In the genomic region with DNA sequence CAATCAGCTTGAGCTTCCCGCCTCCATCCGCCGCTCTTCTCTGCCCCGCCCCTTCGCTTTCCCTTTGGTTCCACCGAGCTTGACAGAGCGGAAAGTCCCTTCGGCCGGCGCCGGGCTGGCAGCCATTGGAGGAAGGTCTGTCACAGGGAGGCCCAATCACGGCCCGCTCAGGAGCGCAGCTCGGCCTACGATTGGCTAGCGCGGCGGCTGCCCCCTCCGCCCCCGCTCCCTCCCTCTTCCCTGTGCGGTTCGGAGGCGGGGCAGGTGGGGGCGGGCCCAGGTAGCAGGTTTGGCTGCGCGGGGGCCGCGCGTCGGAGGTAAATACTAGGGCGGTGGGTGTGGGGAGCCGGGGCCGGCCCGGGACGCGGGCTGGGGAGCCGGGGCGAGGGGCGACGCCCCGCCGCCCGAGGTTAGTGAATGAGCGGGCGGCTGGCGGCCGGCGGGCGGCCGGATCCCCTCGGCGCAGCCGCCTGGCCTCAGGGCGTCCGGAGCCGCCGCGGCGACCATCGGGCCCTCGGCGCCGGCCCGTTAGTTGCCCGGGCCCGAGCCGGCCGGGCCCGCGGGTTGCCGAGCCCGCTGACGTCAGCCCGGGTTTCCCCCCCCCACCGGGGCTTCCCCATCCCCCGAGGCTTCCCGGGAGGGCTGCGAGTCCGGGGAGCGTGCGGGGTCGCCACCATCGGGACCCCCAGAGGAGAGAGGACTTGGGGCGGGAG, we compare ENCODE assay signal across 1 cellular context.
TF ChIP-seq lines count a peak whose summit lies in the region.

A gene (plus strand): TSS at position 279 of the 713 bp plus-strand sequence. CDS start 7,613 bp downstream, outside the sequence.

TF ChIP-seq in K562, 482 proteins besides CTCF, POLR2A, EP300 and RAD21 (continued from another document and continues in another):
- TF ChIP-seq, protein P1, sequence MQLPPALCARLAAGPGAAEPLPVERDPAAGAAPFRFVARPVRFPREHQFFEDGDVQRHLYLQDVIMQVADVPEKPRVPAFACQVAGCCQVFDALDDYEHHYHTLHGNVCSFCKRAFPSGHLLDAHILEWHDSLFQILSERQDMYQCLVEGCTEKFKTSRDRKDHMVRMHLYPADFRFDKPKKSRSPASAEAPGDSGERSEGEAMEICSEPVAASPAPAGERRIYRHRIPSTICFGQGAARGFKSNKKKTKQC (CRISPR knock-in tag; IDR thresholded peaks at IDR 0.05) = no peak
- TF ChIP-seq, protein P2, sequence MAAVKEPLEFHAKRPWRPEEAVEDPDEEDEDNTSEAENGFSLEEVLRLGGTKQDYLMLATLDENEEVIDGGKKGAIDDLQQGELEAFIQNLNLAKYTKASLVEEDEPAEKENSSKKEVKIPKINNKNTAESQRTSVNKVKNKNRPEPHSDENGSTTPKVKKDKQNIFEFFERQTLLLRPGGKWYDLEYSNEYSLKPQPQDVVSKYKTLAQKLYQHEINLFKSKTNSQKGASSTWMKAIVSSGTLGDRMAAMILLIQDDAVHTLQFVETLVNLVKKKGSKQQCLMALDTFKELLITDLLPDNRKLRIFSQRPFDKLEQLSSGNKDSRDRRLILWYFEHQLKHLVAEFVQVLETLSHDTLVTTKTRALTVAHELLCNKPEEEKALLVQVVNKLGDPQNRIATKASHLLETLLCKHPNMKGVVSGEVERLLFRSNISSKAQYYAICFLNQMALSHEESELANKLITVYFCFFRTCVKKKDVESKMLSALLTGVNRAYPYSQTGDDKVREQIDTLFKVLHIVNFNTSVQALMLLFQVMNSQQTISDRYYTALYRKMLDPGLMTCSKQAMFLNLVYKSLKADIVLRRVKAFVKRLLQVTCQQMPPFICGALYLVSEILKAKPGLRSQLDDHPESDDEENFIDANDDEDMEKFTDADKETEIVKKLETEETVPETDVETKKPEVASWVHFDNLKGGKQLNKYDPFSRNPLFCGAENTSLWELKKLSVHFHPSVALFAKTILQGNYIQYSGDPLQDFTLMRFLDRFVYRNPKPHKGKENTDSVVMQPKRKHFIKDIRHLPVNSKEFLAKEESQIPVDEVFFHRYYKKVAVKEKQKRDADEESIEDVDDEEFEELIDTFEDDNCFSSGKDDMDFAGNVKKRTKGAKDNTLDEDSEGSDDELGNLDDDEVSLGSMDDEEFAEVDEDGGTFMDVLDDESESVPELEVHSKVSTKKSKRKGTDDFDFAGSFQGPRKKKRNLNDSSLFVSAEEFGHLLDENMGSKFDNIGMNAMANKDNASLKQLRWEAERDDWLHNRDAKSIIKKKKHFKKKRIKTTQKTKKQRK (IDR thresholded peaks at IDR 0.05; ENCODE audit: borderline replicate concordance, low read depth, low read length) = no peak; the same call in 1 of the 2 replicates
- TF ChIP-seq MCM2 (IDR thresholded peaks at IDR 0.05; ENCODE audit: low read depth) (no peak), HMG20B (CRISPR knock-in tag; IDR thresholded peaks at IDR 0.05) (no peak), ZNF707 (CRISPR knock-in tag; conservative IDR thresholded peaks at IDR 0.05) (no peak), SMARCA4 (IDR thresholded peaks at IDR 0.05) (no peak), KLF6 (CRISPR knock-in tag; IDR thresholded peaks at IDR 0.05; ENCODE audit: borderline replicate concordance) (no peak), ZBED1 (IDR thresholded peaks at IDR 0.05) (no peak), NBN (IDR thresholded peaks at IDR 0.05; ENCODE audit: low read depth) (no peak), ZNF699 (CRISPR knock-in tag; IDR thresholded peaks at IDR 0.05; ENCODE audit: insufficient replicate concordance) (no peak), ZNF408 (CRISPR knock-in tag; IDR thresholded peaks at IDR 0.05; ENCODE audit: low read depth) (no peak), YY1 (IDR thresholded peaks at IDR 0.05; ENCODE audit: borderline replicate concordance in 1 of 3, control insufficient read depth in 1 of 3, extremely low read depth in 1 of 3, insufficient read depth in 3 of 3, insufficient read length in 1 of 3, insufficient replicate concordance in 2 of 3, low read depth in 1 of 3, low read length in 2 of 3) (peak; percentile 62 to 99 (median 96)), STAG1 (CRISPR knock-in tag; IDR thresholded peaks at IDR 0.05; ENCODE audit: borderline replicate concordance) (no peak), MEIS2 (IDR thresholded peaks at IDR 0.05; ENCODE audit: partially characterized antibody) (no peak), ZFPM2 (CRISPR knock-in tag; IDR thresholded peaks at IDR 0.05) (no peak), ARNT (IDR thresholded peaks at IDR 0.05) (no peak), RCOR1 (IDR thresholded peaks at IDR 0.05; ENCODE audit: borderline replicate concordance in 1 of 2, low read depth in 2 of 2, low read length in 2 of 2) (no peak), RFX1 (IDR thresholded peaks at IDR 0.05) (no peak)
- TF ChIP-seq, protein P3, sequence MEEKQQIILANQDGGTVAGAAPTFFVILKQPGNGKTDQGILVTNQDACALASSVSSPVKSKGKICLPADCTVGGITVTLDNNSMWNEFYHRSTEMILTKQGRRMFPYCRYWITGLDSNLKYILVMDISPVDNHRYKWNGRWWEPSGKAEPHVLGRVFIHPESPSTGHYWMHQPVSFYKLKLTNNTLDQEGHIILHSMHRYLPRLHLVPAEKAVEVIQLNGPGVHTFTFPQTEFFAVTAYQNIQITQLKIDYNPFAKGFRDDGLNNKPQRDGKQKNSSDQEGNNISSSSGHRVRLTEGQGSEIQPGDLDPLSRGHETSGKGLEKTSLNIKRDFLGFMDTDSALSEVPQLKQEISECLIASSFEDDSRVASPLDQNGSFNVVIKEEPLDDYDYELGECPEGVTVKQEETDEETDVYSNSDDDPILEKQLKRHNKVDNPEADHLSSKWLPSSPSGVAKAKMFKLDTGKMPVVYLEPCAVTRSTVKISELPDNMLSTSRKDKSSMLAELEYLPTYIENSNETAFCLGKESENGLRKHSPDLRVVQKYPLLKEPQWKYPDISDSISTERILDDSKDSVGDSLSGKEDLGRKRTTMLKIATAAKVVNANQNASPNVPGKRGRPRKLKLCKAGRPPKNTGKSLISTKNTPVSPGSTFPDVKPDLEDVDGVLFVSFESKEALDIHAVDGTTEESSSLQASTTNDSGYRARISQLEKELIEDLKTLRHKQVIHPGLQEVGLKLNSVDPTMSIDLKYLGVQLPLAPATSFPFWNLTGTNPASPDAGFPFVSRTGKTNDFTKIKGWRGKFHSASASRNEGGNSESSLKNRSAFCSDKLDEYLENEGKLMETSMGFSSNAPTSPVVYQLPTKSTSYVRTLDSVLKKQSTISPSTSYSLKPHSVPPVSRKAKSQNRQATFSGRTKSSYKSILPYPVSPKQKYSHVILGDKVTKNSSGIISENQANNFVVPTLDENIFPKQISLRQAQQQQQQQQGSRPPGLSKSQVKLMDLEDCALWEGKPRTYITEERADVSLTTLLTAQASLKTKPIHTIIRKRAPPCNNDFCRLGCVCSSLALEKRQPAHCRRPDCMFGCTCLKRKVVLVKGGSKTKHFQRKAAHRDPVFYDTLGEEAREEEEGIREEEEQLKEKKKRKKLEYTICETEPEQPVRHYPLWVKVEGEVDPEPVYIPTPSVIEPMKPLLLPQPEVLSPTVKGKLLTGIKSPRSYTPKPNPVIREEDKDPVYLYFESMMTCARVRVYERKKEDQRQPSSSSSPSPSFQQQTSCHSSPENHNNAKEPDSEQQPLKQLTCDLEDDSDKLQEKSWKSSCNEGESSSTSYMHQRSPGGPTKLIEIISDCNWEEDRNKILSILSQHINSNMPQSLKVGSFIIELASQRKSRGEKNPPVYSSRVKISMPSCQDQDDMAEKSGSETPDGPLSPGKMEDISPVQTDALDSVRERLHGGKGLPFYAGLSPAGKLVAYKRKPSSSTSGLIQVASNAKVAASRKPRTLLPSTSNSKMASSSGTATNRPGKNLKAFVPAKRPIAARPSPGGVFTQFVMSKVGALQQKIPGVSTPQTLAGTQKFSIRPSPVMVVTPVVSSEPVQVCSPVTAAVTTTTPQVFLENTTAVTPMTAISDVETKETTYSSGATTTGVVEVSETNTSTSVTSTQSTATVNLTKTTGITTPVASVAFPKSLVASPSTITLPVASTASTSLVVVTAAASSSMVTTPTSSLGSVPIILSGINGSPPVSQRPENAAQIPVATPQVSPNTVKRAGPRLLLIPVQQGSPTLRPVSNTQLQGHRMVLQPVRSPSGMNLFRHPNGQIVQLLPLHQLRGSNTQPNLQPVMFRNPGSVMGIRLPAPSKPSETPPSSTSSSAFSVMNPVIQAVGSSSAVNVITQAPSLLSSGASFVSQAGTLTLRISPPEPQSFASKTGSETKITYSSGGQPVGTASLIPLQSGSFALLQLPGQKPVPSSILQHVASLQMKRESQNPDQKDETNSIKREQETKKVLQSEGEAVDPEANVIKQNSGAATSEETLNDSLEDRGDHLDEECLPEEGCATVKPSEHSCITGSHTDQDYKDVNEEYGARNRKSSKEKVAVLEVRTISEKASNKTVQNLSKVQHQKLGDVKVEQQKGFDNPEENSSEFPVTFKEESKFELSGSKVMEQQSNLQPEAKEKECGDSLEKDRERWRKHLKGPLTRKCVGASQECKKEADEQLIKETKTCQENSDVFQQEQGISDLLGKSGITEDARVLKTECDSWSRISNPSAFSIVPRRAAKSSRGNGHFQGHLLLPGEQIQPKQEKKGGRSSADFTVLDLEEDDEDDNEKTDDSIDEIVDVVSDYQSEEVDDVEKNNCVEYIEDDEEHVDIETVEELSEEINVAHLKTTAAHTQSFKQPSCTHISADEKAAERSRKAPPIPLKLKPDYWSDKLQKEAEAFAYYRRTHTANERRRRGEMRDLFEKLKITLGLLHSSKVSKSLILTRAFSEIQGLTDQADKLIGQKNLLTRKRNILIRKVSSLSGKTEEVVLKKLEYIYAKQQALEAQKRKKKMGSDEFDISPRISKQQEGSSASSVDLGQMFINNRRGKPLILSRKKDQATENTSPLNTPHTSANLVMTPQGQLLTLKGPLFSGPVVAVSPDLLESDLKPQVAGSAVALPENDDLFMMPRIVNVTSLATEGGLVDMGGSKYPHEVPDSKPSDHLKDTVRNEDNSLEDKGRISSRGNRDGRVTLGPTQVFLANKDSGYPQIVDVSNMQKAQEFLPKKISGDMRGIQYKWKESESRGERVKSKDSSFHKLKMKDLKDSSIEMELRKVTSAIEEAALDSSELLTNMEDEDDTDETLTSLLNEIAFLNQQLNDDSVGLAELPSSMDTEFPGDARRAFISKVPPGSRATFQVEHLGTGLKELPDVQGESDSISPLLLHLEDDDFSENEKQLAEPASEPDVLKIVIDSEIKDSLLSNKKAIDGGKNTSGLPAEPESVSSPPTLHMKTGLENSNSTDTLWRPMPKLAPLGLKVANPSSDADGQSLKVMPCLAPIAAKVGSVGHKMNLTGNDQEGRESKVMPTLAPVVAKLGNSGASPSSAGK (IDR thresholded peaks at IDR 0.05) = no peak
- TF ChIP-seq, protein P4, sequence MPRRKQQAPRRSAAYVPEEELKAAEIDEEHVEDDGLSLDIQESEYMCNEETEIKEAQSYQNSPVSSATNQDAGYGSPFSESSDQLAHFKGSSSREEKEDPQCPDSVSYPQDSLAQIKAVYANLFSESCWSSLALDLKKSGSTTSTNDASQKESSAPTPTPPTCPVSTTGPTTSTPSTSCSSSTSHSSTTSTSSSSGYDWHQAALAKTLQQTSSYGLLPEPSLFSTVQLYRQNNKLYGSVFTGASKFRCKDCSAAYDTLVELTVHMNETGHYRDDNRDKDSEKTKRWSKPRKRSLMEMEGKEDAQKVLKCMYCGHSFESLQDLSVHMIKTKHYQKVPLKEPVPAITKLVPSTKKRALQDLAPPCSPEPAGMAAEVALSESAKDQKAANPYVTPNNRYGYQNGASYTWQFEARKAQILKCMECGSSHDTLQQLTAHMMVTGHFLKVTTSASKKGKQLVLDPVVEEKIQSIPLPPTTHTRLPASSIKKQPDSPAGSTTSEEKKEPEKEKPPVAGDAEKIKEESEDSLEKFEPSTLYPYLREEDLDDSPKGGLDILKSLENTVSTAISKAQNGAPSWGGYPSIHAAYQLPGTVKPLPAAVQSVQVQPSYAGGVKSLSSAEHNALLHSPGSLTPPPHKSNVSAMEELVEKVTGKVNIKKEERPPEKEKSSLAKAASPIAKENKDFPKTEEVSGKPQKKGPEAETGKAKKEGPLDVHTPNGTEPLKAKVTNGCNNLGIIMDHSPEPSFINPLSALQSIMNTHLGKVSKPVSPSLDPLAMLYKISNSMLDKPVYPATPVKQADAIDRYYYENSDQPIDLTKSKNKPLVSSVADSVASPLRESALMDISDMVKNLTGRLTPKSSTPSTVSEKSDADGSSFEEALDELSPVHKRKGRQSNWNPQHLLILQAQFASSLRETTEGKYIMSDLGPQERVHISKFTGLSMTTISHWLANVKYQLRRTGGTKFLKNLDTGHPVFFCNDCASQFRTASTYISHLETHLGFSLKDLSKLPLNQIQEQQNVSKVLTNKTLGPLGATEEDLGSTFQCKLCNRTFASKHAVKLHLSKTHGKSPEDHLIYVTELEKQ (CRISPR knock-in tag; IDR thresholded peaks at IDR 0.05) = no peak
- TF ChIP-seq, protein P5, sequence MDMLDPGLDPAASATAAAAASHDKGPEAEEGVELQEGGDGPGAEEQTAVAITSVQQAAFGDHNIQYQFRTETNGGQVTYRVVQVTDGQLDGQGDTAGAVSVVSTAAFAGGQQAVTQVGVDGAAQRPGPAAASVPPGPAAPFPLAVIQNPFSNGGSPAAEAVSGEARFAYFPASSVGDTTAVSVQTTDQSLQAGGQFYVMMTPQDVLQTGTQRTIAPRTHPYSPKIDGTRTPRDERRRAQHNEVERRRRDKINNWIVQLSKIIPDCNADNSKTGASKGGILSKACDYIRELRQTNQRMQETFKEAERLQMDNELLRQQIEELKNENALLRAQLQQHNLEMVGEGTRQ (CRISPR knock-in tag; IDR thresholded peaks at IDR 0.05) = no peak
- TF ChIP-seq, protein P6, sequence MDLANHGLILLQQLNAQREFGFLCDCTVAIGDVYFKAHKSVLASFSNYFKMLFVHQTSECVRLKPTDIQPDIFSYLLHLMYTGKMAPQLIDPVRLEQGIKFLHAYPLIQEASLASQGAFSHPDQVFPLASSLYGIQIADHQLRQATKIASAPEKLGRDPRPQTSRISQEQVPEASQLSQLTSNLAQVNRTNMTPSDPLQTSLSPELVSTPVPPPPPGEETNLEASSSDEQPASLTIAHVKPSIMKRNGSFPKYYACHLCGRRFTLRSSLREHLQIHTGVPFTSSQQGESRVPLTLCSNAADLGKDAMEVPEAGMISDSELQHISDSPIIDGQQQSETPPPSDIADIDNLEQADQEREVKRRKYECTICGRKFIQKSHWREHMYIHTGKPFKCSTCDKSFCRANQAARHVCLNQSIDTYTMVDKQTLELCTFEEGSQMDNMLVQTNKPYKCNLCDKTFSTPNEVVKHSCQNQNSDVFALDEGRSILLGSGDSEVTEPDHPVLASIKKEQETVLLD (IDR thresholded peaks at IDR 0.05) = no peak
- TF ChIP-seq, protein P7, sequence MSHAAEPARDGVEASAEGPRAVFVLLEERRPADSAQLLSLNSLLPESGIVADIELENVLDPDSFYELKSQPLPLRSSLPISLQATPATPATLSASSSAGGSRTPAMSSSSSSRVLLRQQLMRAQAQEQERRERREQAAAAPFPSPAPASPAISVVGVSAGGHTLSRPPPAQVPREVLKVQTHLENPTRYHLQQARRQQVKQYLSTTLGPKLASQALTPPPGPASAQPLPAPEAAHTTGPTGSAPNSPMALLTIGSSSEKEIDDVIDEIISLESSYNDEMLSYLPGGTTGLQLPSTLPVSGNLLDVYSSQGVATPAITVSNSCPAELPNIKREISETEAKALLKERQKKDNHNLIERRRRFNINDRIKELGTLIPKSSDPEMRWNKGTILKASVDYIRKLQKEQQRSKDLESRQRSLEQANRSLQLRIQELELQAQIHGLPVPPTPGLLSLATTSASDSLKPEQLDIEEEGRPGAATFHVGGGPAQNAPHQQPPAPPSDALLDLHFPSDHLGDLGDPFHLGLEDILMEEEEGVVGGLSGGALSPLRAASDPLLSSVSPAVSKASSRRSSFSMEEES (CRISPR knock-in tag; IDR thresholded peaks at IDR 0.05) = no peak
- TF ChIP-seq, protein P8, sequence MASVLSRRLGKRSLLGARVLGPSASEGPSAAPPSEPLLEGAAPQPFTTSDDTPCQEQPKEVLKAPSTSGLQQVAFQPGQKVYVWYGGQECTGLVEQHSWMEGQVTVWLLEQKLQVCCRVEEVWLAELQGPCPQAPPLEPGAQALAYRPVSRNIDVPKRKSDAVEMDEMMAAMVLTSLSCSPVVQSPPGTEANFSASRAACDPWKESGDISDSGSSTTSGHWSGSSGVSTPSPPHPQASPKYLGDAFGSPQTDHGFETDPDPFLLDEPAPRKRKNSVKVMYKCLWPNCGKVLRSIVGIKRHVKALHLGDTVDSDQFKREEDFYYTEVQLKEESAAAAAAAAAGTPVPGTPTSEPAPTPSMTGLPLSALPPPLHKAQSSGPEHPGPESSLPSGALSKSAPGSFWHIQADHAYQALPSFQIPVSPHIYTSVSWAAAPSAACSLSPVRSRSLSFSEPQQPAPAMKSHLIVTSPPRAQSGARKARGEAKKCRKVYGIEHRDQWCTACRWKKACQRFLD (CRISPR knock-in tag; IDR thresholded peaks at IDR 0.05) = 0 out of 2 replicates have a peak, but pooled peaks have one; percentile 71
